Comparison of ENCODE assay signal across 1 cellular context in genomic region chr12:48125542-48125941, GRCh38. TPM values are rescaled to one million over a fixed set of nuclear protein-coding genes. Genes with fewer than 3 reads are reported as not detected.
"Had no signal": no experiment of that assay in that cellular context is flagged by ENCODE, and none has a peak within 500 bp of the region (broad histone marks: within the 10 kb centered on the region; RNA-seq: fewer than 3 reads in every experiment).

No MANE protein-coding gene starts in this region.

RNA-seq across cellular contexts. Expression of gene CCDC184, which starts 57.9 kb away (rescaled TPM):
- total RNA-seq: dermis blood vessel endothelial cell had no signal
